ENCODE assay signal across 21 cellular contexts in genomic region chr6:75353644-75354043, GRCh38.
A peak's percentile ranks its signal among the peaks of the same experiment; 100 is the strongest.
DNase-seq lines count a peak whose midpoint lies in the region; ATAC-seq, FAIRE-seq and TF ChIP-seq lines count a peak whose summit lies in the region.
"Had no signal": no experiment of that assay in that cellular context is flagged by ENCODE, and none has a peak within 500 bp of the region (broad histone marks: within the 10 kb centered on the region; RNA-seq: fewer than 3 reads in every experiment).

No MANE protein-coding gene starts in this region.

- H4K20me1 ChIP-seq in H1 (replicated peaks in 1 of 2; ENCODE audit: control insufficient read depth in 1 of 2, insufficient read depth in 2 of 2, low read length in 2 of 2) (no peaks in the 10 kb centered on the region), neural progenitor cell (ENCODE audit: low read depth) (no peaks in the 10 kb centered on the region)
- H4K20me1 ChIP-seq: BLaER1 treated with 17β-estradiol and CSF1 and Interleukin-3, amounts not matched to agents 10 nM and 100 nM had no signal

- whole genome bisulfite sequencing in H1 (ENCODE audit: extremely low coverage in 1 of 2, insufficient coverage in 1 of 2, insufficient read length in 1 of 2, insufficient replicate concordance in 2 of 2, low coverage in 1 of 2, low lambda C conversion rate in 2 of 2, missing lambda C conversion rate in 1 of 2), 2 experiments: 99% methylated on average over 4 of the region's 4 CpGs; no CpG with 5 or more reads in 1 of the 2 experiments

- H3K4me1 ChIP-seq in H1 (replicated peaks in 1 of 4; ENCODE audit: control insufficient read depth in 3 of 4, insufficient read depth in 4 of 4, low read length in 3 of 4) (peaks cover 0 to 5% (median 2%) of the 10 kb centered on the region in 4 experiments; a peak in 4 of 7 replicates), neural progenitor cell (peaks cover 37% of the 10 kb centered on the region)
- H3K4me1 ChIP-seq: BLaER1 treated with 17β-estradiol and CSF1 and Interleukin-3, amounts not matched to agents 10 nM and 100 nM had no signal

- H3K9ac ChIP-seq in H1 (replicated peaks in 1 of 4; ENCODE audit: extremely low read depth in 1 of 4, low read depth in 3 of 4, low read length in 3 of 4) (no peak overlapping the region), neural progenitor cell (no peak overlapping the region)
- H3K9ac ChIP-seq: BLaER1 treated with 17β-estradiol and CSF1 and Interleukin-3, amounts not matched to agents 10 nM and 100 nM; GM23248 had no signal

- no peak overlapping the region for H4K8ac ChIP-seq in H1 (ENCODE audit: extremely low read depth, insufficient read depth, low read length)

- peak overlapping the region; percentile 72; the same call in 1 of the 2 replicates for H2BK20ac ChIP-seq in H1 (ENCODE audit: low read length)

- H3K27ac ChIP-seq in H1 (ENCODE audit: low read depth, low read length) (no peak overlapping the region), neural progenitor cell (no peak overlapping the region)
- H3K27ac ChIP-seq: BLaER1 treated with 17β-estradiol and CSF1 and Interleukin-3, amounts not matched to agents 10 nM and 100 nM; GM23248 had no signal

- H3K27me3 ChIP-seq in H1 (replicated peaks in 1 of 4; ENCODE audit: control insufficient read depth in 3 of 4, extremely low read depth in 1 of 4, insufficient read depth in 3 of 4, low read length in 3 of 4): peaks cover 0 to 1% (median 0%) of the 10 kb centered on the region in 4 experiments; a peak in 1 of 7 replicates
- H3K27me3 ChIP-seq in neural progenitor cell: no peaks in the 10 kb centered on the region
- H3K27me3 ChIP-seq: BLaER1 treated with 17β-estradiol and CSF1 and Interleukin-3, amounts not matched to agents 10 nM and 100 nM had no signal

- no peaks in the 10 kb centered on the region for H3K79me1 ChIP-seq in H1 (ENCODE audit: low read depth, low read length)

- H4K5ac ChIP-seq in H1 (ENCODE audit: insufficient read length, low read depth, low read length): no peak overlapping the region

- H3K4me3 ChIP-seq in H1 (ENCODE audit: extremely low read depth in 1 of 4, insufficient read depth in 2 of 4, low read depth in 3 of 4, low read length in 4 of 4) (no peak overlapping the region), neural progenitor cell (no peak overlapping the region)
- H3K4me3 ChIP-seq: BLaER1 treated with 17β-estradiol and CSF1 and Interleukin-3, amounts not matched to agents 10 nM and 100 nM; GM23248; K562 had no signal

- no peak for TF ChIP-seq EP300 in H1 (IDR thresholded peaks at IDR 0.05; ENCODE audit: borderline replicate concordance in 1 of 2, low read depth in 2 of 2, low read length in 2 of 2)

- CTCF ChIA-PET in H1 (lab: Charles Lee; ENCODE audit: partially characterized antibody): interaction anchor here (1.2 to 8.0 kb wide), 2 partner anchors 15 to 57 kb away, joined by 5 to 55 read pairs; no protein-coding TSS in a partner anchor

- no peaks in the 10 kb centered on the region for H3K36me3 Mint-ChIP-seq in neural progenitor cell
- H3K36me3 Mint-ChIP-seq: CD8-positive, alpha-beta T cell had no signal

- H2AFZ ChIP-seq in H1 (ENCODE audit: low read length) (no peak overlapping the region), neural progenitor cell (replicated peaks) (no peak overlapping the region)
- H2AFZ ChIP-seq: GM23248 had no signal

- H3K9me3 ChIP-seq in H1 (ENCODE audit: insufficient read depth in 2 of 2, low read depth in 1 of 2, low read length in 1 of 2) (no peaks in the 10 kb centered on the region), neural progenitor cell (ENCODE audit: low read depth) (no peaks in the 10 kb centered on the region)
- H3K9me3 ChIP-seq: BLaER1 treated with 17β-estradiol and CSF1 and Interleukin-3, amounts not matched to agents 10 nM and 100 nM had no signal

- FAIRE-seq in GM18507 (lab: Jason Lieb, UNC) (peak; percentile 9), H1 (lab: Jason Lieb, UNC) (no peak)
- FAIRE-seq: G401.6, GM12891, GM19239, K562 had no signal

- H2BK15ac ChIP-seq in H1 (ENCODE audit: low read length): no peak overlapping the region

- no peak overlapping the region; the same call in 1 of the 2 replicates for H2BK5ac ChIP-seq in H1 (ENCODE audit: low read depth, low read length)

- no peak overlapping the region for H3K23ac ChIP-seq in H1 (ENCODE audit: insufficient read length)

- H3K4me2 ChIP-seq in H1 (ENCODE audit: insufficient read depth in 1 of 2, low read depth in 2 of 2, low read length in 2 of 2) (no peak overlapping the region), neural progenitor cell (no peak overlapping the region)
- H3K4me2 ChIP-seq: BLaER1 treated with 17β-estradiol and CSF1 and Interleukin-3, amounts not matched to agents 10 nM and 100 nM had no signal

- peak overlapping the region; percentile 76 for H3K27ac Mint-ChIP-seq in neural progenitor cell
- H3K27ac Mint-ChIP-seq: B cell; CD8-positive, alpha-beta T cell had no signal

- 0 out of 2 replicates have a peak overlapping the region, but pooled peaks have one; percentile 71 for H2AK5ac ChIP-seq in H1 (ENCODE audit: low read depth, low read length)

- H3K79me2 ChIP-seq in H1 (ENCODE audit: control insufficient read depth in 1 of 2, insufficient read depth in 2 of 2, low read length in 2 of 2) (no peaks in the 10 kb centered on the region), neural progenitor cell (ENCODE audit: low read depth) (no peaks in the 10 kb centered on the region)

- no peaks in the 10 kb centered on the region for H3K36me3 ChIP-seq in H1 (ENCODE audit: control insufficient read depth in 2 of 4, insufficient read depth in 4 of 4, low read length in 3 of 4)
- no peaks in the 10 kb centered on the region for H3K36me3 ChIP-seq in neural progenitor cell
- H3K36me3 ChIP-seq: BLaER1 treated with 17β-estradiol and CSF1 and Interleukin-3, amounts not matched to agents 10 nM and 100 nM had no signal

- H3K18ac ChIP-seq in H1 (ENCODE audit: extremely low read depth, low read length): no peak overlapping the region

- POLR2A ChIA-PET in H1 (lab: Charles Lee; ENCODE audit: partially characterized antibody): interaction anchor here (1.4 kb wide), 1 partner anchor 8 kb away, joined by 5 read pairs; no protein-coding TSS in a partner anchor

- TF ChIP-seq CTCF in H1 (IDR thresholded peaks at IDR 0.05; ENCODE audit: control extremely low read depth in 1 of 3, insufficient read depth in 1 of 3, low read depth in 1 of 3, low read length in 3 of 3) (no peak), neural progenitor cell (IDR thresholded peaks at IDR 0.05) (no peak)

- no peak overlapping the region for H3K4ac ChIP-seq in H1 (replicated peaks; ENCODE audit: insufficient read length, low read depth, low read length)

- no peak overlapping the region for H3K4me3 Mint-ChIP-seq in neural progenitor cell
- H3K4me3 Mint-ChIP-seq: B cell; CD8-positive, alpha-beta T cell had no signal

- no peak overlapping the region for H2BK120ac ChIP-seq in H1 (replicated peaks; ENCODE audit: low read depth, low read length)

- no peak for TF ChIP-seq RAD21 in H1 (IDR thresholded peaks at IDR 0.05 in 1 of 2, conservative IDR thresholded peaks at IDR 0.05 in 1 of 2; ENCODE audit: low read depth in 2 of 2, low read length in 2 of 2)

- peaks cover 6% of the 10 kb centered on the region; the same call in 1 of the 2 replicates for H3K23me2 ChIP-seq in H1 (ENCODE audit: low read depth, low read length)

- no peak overlapping the region for H3K14ac ChIP-seq in H1 (ENCODE audit: insufficient read length)

- peak; percentile 56 for ATAC-seq in HG02938 (IDR thresholded peaks at IDR 0.05; ENCODE audit: unreplicated experiment)
- ATAC-seq: CD8-positive, alpha-beta T cell; K562 had no signal

- DNase-seq in GM18507 (ENCODE audit: extremely low spot score, insufficient read length, low read depth): no peak
- DNase-seq in H1 (ENCODE audit: low read depth in 1 of 2, low spot score in 2 of 2): no peak
- no peak for DNase-seq in neural progenitor cell (ENCODE audit: low spot score)
- no peak for DNase-seq in OCI-M1 (lab: John Stamatoyannopoulos, UW)
- DNase-seq in GOT3 (lab: John Stamatoyannopoulos, UW): no peak
- DNase-seq in AG08395 (ENCODE audit: low spot score): no peak
- no peak for DNase-seq in NK-92 (lab: John Stamatoyannopoulos, UW; ENCODE audit: unreplicated experiment)
- DNase-seq: 8988T; Calu3; CD8-positive, alpha-beta T cell; DMS 273 treated with DMSO at 0.1 percent for 48 hours; GM23248; H7; IMR-90 had no signal

- H3K56ac ChIP-seq in H1 (replicated peaks; ENCODE audit: insufficient read length, low read depth, low read length): no peak overlapping the region

- no peak overlapping the region for H4K91ac ChIP-seq in H1 (replicated peaks; ENCODE audit: insufficient read length, low read length)

- peaks cover 25% of the 10 kb centered on the region for H3F3A ChIP-seq in neural progenitor cell (ENCODE audit: low read depth)

- peaks cover 50% of the 10 kb centered on the region for H3K4me1 Mint-ChIP-seq in neural progenitor cell
- H3K4me1 Mint-ChIP-seq: B cell had no signal

- peaks cover 12% of the 10 kb centered on the region for H3K27me3 Mint-ChIP-seq in neural progenitor cell (ENCODE audit: insufficient read depth, low read depth)

- TF ChIP-seq POLR2A in H1 (IDR thresholded peaks at IDR 0.05; ENCODE audit: control extremely low read depth in 1 of 2, low read depth in 2 of 2, low read length in 2 of 2): no peak

- H2BK12ac ChIP-seq in H1 (ENCODE audit: low read depth, low read length): peak overlapping the region; percentile 94; the same call in 1 of the 2 replicates

- H3K9me3 Mint-ChIP-seq in neural progenitor cell: peaks cover 3% of the 10 kb centered on the region
- H3K9me3 Mint-ChIP-seq: CD8-positive, alpha-beta T cell had no signal

TF ChIP-seq in H1, 55 proteins besides CTCF, POLR2A, EP300 and RAD21:
- TF ChIP-seq HDAC2 (IDR thresholded peaks at IDR 0.05; ENCODE audit: borderline replicate concordance in 1 of 2, low read depth in 2 of 2, low read length in 2 of 2) (no peak), FOSL1 (IDR thresholded peaks at IDR 0.05; ENCODE audit: insufficient read depth, low read depth, low read length) (no peak), TAF7 (optimal IDR thresholded peaks at IDR 0.05; ENCODE audit: borderline replicate concordance, low read depth, low read length) (no peak), EGR1 (IDR thresholded peaks at IDR 0.05; ENCODE audit: borderline replicate concordance, low read depth, low read length) (no peak), CTBP2 (IDR thresholded peaks at IDR 0.05; ENCODE audit: borderline replicate concordance, insufficient read depth, insufficient read length, low read length) (no peak), GTF2F1 (IDR thresholded peaks at IDR 0.05; ENCODE audit: borderline replicate concordance, low read depth, low read length) (no peak), SAP30 (IDR thresholded peaks at IDR 0.05; ENCODE audit: insufficient read depth, insufficient replicate concordance, low read length) (no peak), SIRT6 (IDR thresholded peaks at IDR 0.05; ENCODE audit: low read length) (no peak)
